15 cellular contexts compared by ENCODE assay signal in the genomic region with DNA sequence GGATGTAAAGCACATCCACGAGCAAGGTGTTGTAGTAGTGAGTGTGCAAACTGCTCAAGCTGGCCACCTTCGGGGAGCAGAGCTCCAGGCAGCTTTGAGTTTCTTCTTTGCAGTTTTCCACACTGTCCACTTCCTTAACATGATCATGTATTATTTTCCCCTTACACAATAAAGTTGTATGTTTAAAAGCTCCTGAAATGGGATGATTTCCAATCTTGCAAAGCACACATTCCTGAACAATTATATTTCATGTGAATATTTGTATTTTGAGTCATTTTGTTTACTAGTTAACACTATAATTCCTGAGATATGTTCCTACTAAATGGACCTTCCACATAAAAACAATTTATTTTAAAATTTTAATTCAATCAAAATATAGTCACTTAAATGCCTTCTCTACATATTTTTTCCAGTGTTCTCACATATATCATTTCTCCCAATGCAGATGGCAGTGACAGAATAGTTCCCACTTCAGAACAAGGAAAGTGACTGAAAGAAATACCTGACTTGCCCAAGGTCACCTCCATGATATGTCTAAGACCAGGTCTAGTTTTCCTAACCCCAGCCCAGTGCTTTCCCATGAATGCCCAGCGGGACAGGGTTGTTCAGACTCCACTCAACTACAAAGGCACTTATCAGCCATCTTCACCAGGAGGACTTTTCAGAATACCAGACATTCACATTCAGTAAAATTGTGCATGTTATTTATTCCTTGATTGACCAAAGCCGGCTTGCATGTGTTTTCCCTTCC. TPM values are rescaled to one million over a fixed set of nuclear protein-coding genes. Genes with fewer than 3 reads are reported as not detected.
DNase-seq lines count a peak whose midpoint lies in the region; TF ChIP-seq lines count a peak whose summit lies in the region.
"Had no signal": no experiment of that assay in that cellular context is flagged by ENCODE, and none has a peak within 500 bp of the region (broad histone marks: within the 10 kb centered on the region; RNA-seq: fewer than 3 reads in every experiment).

No MANE protein-coding gene starts in this region.

- H3K36me3 ChIP-seq in Loucy (ENCODE audit: insufficient read depth, low read length) (no peaks in the 10 kb centered on the region), endodermal cell (ENCODE audit: control insufficient read depth, insufficient read depth, low read length) (no peaks in the 10 kb centered on the region)
- H3K36me3 ChIP-seq: adrenal gland, spleen had no signal

- H3K9me3 ChIP-seq in Loucy (ENCODE audit: insufficient read depth, low read depth, low read length) (no peaks in the 10 kb centered on the region), endodermal cell (ENCODE audit: control insufficient read depth, low read length) (no peaks in the 10 kb centered on the region)
- H3K9me3 ChIP-seq: adrenal gland, spleen had no signal

- TF ChIP-seq CTCF in C4-2B (conservative IDR thresholded peaks at IDR 0.05) = no peak
- TF ChIP-seq CTCF in Loucy (conservative IDR thresholded peaks at IDR 0.05; ENCODE audit: low read length) = no peak
- no peak for TF ChIP-seq CTCF in endodermal cell (conservative IDR thresholded peaks at IDR 0.05)
- TF ChIP-seq CTCF in nephron (IDR thresholded peaks at IDR 0.05; ENCODE audit: unreplicated experiment in 3 of 3) = no peak

- DNase-seq in endodermal cell (no peak), mesenteric fat pad (ENCODE audit: low spot score) (no peak), caudate nucleus (lab: John Stamatoyannopoulos, UW) (no peak), NCI-H187 (lab: John Stamatoyannopoulos, UW) (no peak)
- no peak for DNase-seq in activated CD4-positive, alpha-beta T cell treated with anti-CD3 and anti-CD28 coated beads for 4 hours
- DNase-seq: adrenal gland; NCI-H1694 treated with DMSO at 0.1 percent for 48 hours; NCI-H510A treated with DMSO at 0.1 percent for 48 hours; spleen; stimulated activated naive CD4-positive, alpha-beta T cell treated with Interleukin-2 at 50 U/mL for 16 hours had no signal

- H3K79me2 ChIP-seq in Loucy (ENCODE audit: insufficient read depth, low read length) = peaks cover 53% of the 10 kb centered on the region; the same call in 1 of the 2 replicates

- H3K4me3 Mint-ChIP-seq in endodermal cell (no peak overlapping the region), nephron (no peak overlapping the region)

- H3K4me1 ChIP-seq in Loucy (ENCODE audit: insufficient read depth, low read length, poor library complexity, severe bottlenecking) (peaks cover 51% of the 10 kb centered on the region), endodermal cell (ENCODE audit: control insufficient read depth, insufficient read depth, low read length) (no peaks in the 10 kb centered on the region)

- 86 to 94% methylated on average over 2 to 4 of the region's 4 CpGs for WGBS in endodermal cell (ENCODE audit: insufficient coverage in 1 of 2, insufficient read length in 1 of 2), 2 experiments

- H3K9me2 ChIP-seq in Loucy (replicated peaks; ENCODE audit: low read depth, low read length) = no peaks in the 10 kb centered on the region

- peak overlapping the region; percentile 88 for H3K4me2 ChIP-seq in Loucy (ENCODE audit: low read depth, low read length, poor library complexity, severe bottlenecking)

- H4K20me1 ChIP-seq in Loucy (ENCODE audit: insufficient read depth, low read length, poor library complexity, severe bottlenecking) = no peaks in the 10 kb centered on the region

- no peaks in the 10 kb centered on the region for H3K36me3 Mint-ChIP-seq in endodermal cell (ENCODE audit: low read depth)
- no peaks in the 10 kb centered on the region for H3K36me3 Mint-ChIP-seq in nephron (ENCODE audit: low read depth)

- H3K27me3 ChIP-seq in Loucy (ENCODE audit: insufficient read depth, low read length, poor library complexity, severe bottlenecking) = no peaks in the 10 kb centered on the region
- H3K27me3 ChIP-seq in endodermal cell (ENCODE audit: control insufficient read depth, insufficient read depth, low read length, poor library complexity, severe bottlenecking) = no peaks in the 10 kb centered on the region
- H3K27me3 ChIP-seq: adrenal gland, spleen had no signal

- H3K4me1 Mint-ChIP-seq in endodermal cell = peaks cover 60% of the 10 kb centered on the region
- peaks cover 61% of the 10 kb centered on the region for H3K4me1 Mint-ChIP-seq in nephron

- H3K4me3 ChIP-seq in Loucy (ENCODE audit: low read length, poor library complexity, severe bottlenecking) = peak overlapping the region; percentile 39
- H3K4me3 ChIP-seq in endodermal cell (ENCODE audit: low read length) = no peak overlapping the region
- H3K4me3 ChIP-seq: adrenal gland, spleen had no signal

- H3F3A ChIP-seq in Loucy (ENCODE audit: low read depth) = 0 out of 2 replicates have a peak, but pooled peaks cover 4% of the 10 kb centered on the region

- H3K27ac Mint-ChIP-seq in endodermal cell = peak overlapping the region; percentile 35
- peak overlapping the region in 2 of 3 experiments; percentile 23 to 24 for H3K27ac Mint-ChIP-seq in nephron

- H3K27me3 Mint-ChIP-seq in endodermal cell (ENCODE audit: insufficient read depth) = no peaks in the 10 kb centered on the region
- no peaks in the 10 kb centered on the region for H3K27me3 Mint-ChIP-seq in nephron (ENCODE audit: low read depth)

- no peak overlapping the region for H2AFZ ChIP-seq in Loucy (ENCODE audit: low read length)
- H2AFZ ChIP-seq: parathyroid adenoma had no signal

- no peaks in the 10 kb centered on the region for H3K9me3 Mint-ChIP-seq in endodermal cell
- no peaks in the 10 kb centered on the region for H3K9me3 Mint-ChIP-seq in nephron

- peak overlapping the region; percentile 100 for H3K27ac ChIP-seq in C4-2B
- H3K27ac ChIP-seq in endodermal cell (ENCODE audit: low read depth, low read length) = no peak overlapping the region
- H3K27ac ChIP-seq in caudate nucleus (ENCODE audit: low read depth, low read length) = no peak overlapping the region

- H3K9ac ChIP-seq in Loucy (ENCODE audit: low read depth, low read length, poor library complexity, severe bottlenecking) (peak overlapping the region; percentile 56), endodermal cell (ENCODE audit: extremely low read depth, low read length, poor library complexity, severe bottlenecking) (no peak overlapping the region)
- H3K9ac ChIP-seq: parathyroid adenoma had no signal

RNA-seq across cellular contexts. Expression of a gene that starts 5.5 kb away (rescaled TPM):
- total RNA-seq in endodermal cell (100 to 1,000 TPM in 1 of 2 donors, 10 to 100 TPM in 1; 72.6 to 124 TPM), mesenteric fat pad (353 TPM)
- polyA plus RNA-seq in endodermal cell (2013, experiment 1 of 2) = 63.3 TPM
- 48.4 TPM for polyA plus RNA-seq in endodermal cell (2013, experiment 2 of 2)

RNA-seq across cellular contexts. Expression of a gene that starts 29.4 kb away (rescaled TPM):
- total RNA-seq in endodermal cell (not detected), mesenteric fat pad (not detected)
- polyA plus RNA-seq in endodermal cell (2013, experiment 1 of 2) = not detected
- not detected for polyA plus RNA-seq in endodermal cell (2013, experiment 2 of 2)
- total RNA-seq: adrenal gland had no signal
- polyA plus RNA-seq: adrenal gland, keratinocyte had no signal
